27 cellular contexts compared by ENCODE assay signal in the genomic region with DNA sequence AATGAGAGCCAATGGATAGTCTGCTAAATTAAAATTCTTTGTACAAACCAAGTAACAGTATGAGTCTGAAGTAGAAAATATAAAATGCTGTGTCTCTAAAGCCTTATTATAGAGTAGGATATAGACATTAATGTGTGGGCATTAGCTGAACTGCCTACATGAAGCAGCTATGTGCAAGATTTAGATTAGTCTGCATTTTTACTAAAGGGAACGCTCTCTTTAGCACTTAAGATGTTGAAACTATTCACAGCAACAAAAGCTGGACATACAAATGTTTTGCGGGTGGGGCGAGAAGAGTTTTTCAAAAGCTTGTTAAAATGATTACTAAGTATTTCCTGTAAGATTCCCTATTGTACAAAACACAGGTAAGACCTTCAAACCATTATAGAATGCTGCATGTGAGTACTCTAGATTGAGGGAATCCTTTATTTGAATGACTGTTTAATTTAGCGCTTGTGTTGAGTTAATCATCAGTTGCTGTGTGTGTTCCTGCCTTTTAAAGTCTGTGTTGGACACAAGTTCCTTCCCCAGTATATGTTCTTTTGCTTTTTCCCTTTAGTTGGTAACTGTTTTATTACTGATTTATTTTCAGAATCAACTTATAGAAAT.
A peak's percentile ranks its signal among the peaks of the same experiment; 100 is the strongest.
DNase-seq lines count a peak whose midpoint lies in the region; ATAC-seq and TF ChIP-seq lines count a peak whose summit lies in the region.
"Had no signal": no experiment of that assay in that cellular context is flagged by ENCODE, and none has a peak within 500 bp of the region (broad histone marks: within the 10 kb centered on the region; RNA-seq: fewer than 3 reads in every experiment).

No MANE protein-coding gene starts in this region.

- no peaks in the 10 kb centered on the region for H3K27me3 Mint-ChIP-seq in activated CD8-positive, alpha-beta memory T cell treated with anti-CD3 and anti-CD28 coated beads, Interleukin-2, amount 10 ng/mL, durations not matched to agents 7 days and 5 days
- H3K27me3 Mint-ChIP-seq in CD8-positive, alpha-beta memory T cell = no peaks in the 10 kb centered on the region
- no peaks in the 10 kb centered on the region for H3K27me3 Mint-ChIP-seq in activated CD8-positive, alpha-beta T cell treated with anti-CD3 and anti-CD28 coated beads for 36 hours
- H3K27me3 Mint-ChIP-seq: type B pancreatic cell had no signal

- no peaks in the 10 kb centered on the region for H3K27me3 ChIP-seq in CD8-positive, alpha-beta memory T cell (ENCODE audit: insufficient read depth, low read length, poor library complexity, severe bottlenecking)
- no peaks in the 10 kb centered on the region for H3K27me3 ChIP-seq in esophagus squamous epithelium
- H3K27me3 ChIP-seq: gastrocnemius medialis had no signal

- no peak for TF ChIP-seq POLR2A in esophagus squamous epithelium (IDR thresholded peaks at IDR 0.05)

- POLR2A ChIA-PET in CD8-positive, alpha-beta memory T cell (lab: Charles Lee) = no interaction called here
- POLR2A ChIA-PET in activated CD8-positive, alpha-beta T cell treated with anti-CD3 and anti-CD28 coated beads for 36 hours (lab: Charles Lee) = interaction anchor here (0.6 to 1.1 kb wide), 2 partner anchors 9 to 109 kb away, joined by 3 read pairs; no protein-coding TSS in a partner anchor

- H3K9me3 ChIP-seq in CD8-positive, alpha-beta memory T cell (ENCODE audit: low read length) = no peaks in the 10 kb centered on the region
- no peaks in the 10 kb centered on the region for H3K9me3 ChIP-seq in esophagus squamous epithelium
- H3K9me3 ChIP-seq: gastrocnemius medialis, lower lobe of right lung had no signal

- no peaks in the 10 kb centered on the region for H3K4me1 ChIP-seq in CD8-positive, alpha-beta memory T cell (ENCODE audit: insufficient read depth, low read length)
- peaks cover 0 to 69% (median 13%) of the 10 kb centered on the region in 3 donors for H3K4me1 ChIP-seq in esophagus squamous epithelium
- H3K4me1 ChIP-seq: lower lobe of right lung had no signal

- intact Hi-C loops in activated CD8-positive, alpha-beta T cell treated with anti-CD3 and anti-CD28 coated beads for 36 hours (cut with micrococcal nuclease) = no loop called here
- intact Hi-C loops in esophagus squamous epithelium (cut with DNase I) = no loop called here

- DNase-seq in activated CD8-positive, alpha-beta memory T cell treated with anti-CD3 and anti-CD28 coated beads, Interleukin-2, amount 10 ng/mL, durations not matched to agents 7 days and 5 days = no peak
- DNase-seq in activated CD8-positive, alpha-beta memory T cell treated with anti-CD3 and anti-CD28 coated beads, Interleukin-2, amount 50 U/mL, for 48 hours = no peak
- no peak for DNase-seq in CD8-positive, alpha-beta memory T cell
- DNase-seq in activated CD8-positive, alpha-beta T cell treated with anti-CD3 and anti-CD28 coated beads for 36 hours = no peak
- DNase-seq in esophagus squamous epithelium (lab: John Stamatoyannopoulos, UW) (no peak), GM13976 (ENCODE audit: low spot score) (no peak)
- DNase-seq: activated CD4-positive, alpha-beta T cell treated with anti-CD3 and anti-CD28 coated beads, Interleukin-2, amount 50 U/mL, for 48 hours; activated CD4-positive, CD25-positive, alpha-beta regulatory T cell treated with anti-CD3 and anti-CD28 coated beads, Interleukin-2, amount 50 U/mL, for 72 hours; activated effector memory CD4-positive, alpha-beta T cell treated with anti-CD3 and anti-CD28 coated beads, Interleukin-2, amount 50 U/mL, for 16 hours; dermis blood vessel endothelial cell; gastrocnemius medialis; H9; lower lobe of right lung; MV-4-11; NCI-H1436; NCI-H2081 treated with DMSO at 0.1 percent for 48 hours; NCI-H345; Right ventricle myocardium superior; stimulated activated CD4-positive, alpha-beta T cell treated with anti-CD3 and anti-CD28 coated beads, Interleukin-15, amount 100 ng/mL, for 24 hours; substantia nigra had no signal

- 53 to 71% methylated on average over 4 of the region's 4 CpGs for WGBS in esophagus squamous epithelium, 2 donors

- no peak overlapping the region for H3K27ac ChIP-seq in CD8-positive, alpha-beta memory T cell (ENCODE audit: low read depth, low read length)
- H3K27ac ChIP-seq in esophagus squamous epithelium = peak overlapping the region; percentile 47 to 85 (median 73)
- H3K27ac ChIP-seq: lower lobe of right lung had no signal

- H3K27ac Mint-ChIP-seq in activated CD8-positive, alpha-beta memory T cell treated with anti-CD3 and anti-CD28 coated beads, Interleukin-2, amount 10 ng/mL, durations not matched to agents 7 days and 5 days = peak overlapping the region; percentile 27
- peak overlapping the region in 5 of 8 donors; percentile 1 to 82 (median 46) for H3K27ac Mint-ChIP-seq in CD8-positive, alpha-beta memory T cell
- H3K27ac Mint-ChIP-seq in activated CD8-positive, alpha-beta T cell treated with anti-CD3 and anti-CD28 coated beads for 36 hours = peak overlapping the region; percentile 17
- H3K27ac Mint-ChIP-seq: H9; nephron; stimulated activated effector memory CD8-positive, alpha-beta T cell treated with anti-CD3 and anti-CD28 coated beads, Interleukin-12 subunit alpha, Interleukin-12 subunit beta, amount 100 ng/mL, for 72 hours; type B pancreatic cell had no signal

- no peak overlapping the region for H3K4me3 ChIP-seq in CD8-positive, alpha-beta memory T cell (ENCODE audit: low read length)
- peak overlapping the region in 3 of 4 donors; percentile 2 to 33 (median 24) for H3K4me3 ChIP-seq in esophagus squamous epithelium
- H3K4me3 ChIP-seq: gastrocnemius medialis, lower lobe of right lung had no signal

- ATAC-seq in activated CD8-positive, alpha-beta memory T cell treated with anti-CD3 and anti-CD28 coated beads, Interleukin-2, amount 10 ng/mL, durations not matched to agents 7 days and 5 days = no peak
- ATAC-seq in activated CD8-positive, alpha-beta T cell treated with anti-CD3 and anti-CD28 coated beads for 36 hours = no peak
- no peak for ATAC-seq in HG02938 (IDR thresholded peaks at IDR 0.05; ENCODE audit: unreplicated experiment)
- no peak for ATAC-seq in HG02759 (IDR thresholded peaks at IDR 0.05; ENCODE audit: unreplicated experiment)
- ATAC-seq: gastrocnemius medialis; Panc1; SK-N-SH treated with all-trans-retinoic acid at 6 μM for 48 hours; stimulated activated effector memory CD8-positive, alpha-beta T cell treated with anti-CD3 and anti-CD28 coated beads, Interleukin-12 subunit alpha, Interleukin-12 subunit beta, amount 100 ng/mL, for 72 hours had no signal

- no peak for TF ChIP-seq CTCF in activated CD8-positive, alpha-beta T cell treated with anti-CD3 and anti-CD28 coated beads for 36 hours (IDR thresholded peaks at IDR 0.05)
- TF ChIP-seq CTCF in esophagus squamous epithelium (IDR thresholded peaks at IDR 0.05) (no peak), GM13976 (IDR thresholded peaks at IDR 0.05; ENCODE audit: borderline replicate concordance, control extremely low read depth, extremely low read depth, insufficient read depth, missing control alignments) (no peak)

- H3K36me3 Mint-ChIP-seq in activated CD8-positive, alpha-beta memory T cell treated with anti-CD3 and anti-CD28 coated beads, Interleukin-2, amount 10 ng/mL, durations not matched to agents 7 days and 5 days = peaks cover 47% of the 10 kb centered on the region
- H3K36me3 Mint-ChIP-seq in CD8-positive, alpha-beta memory T cell = peaks cover 0 to 85% (median 15%) of the 10 kb centered on the region in 3 donors
- peaks cover 23% of the 10 kb centered on the region for H3K36me3 Mint-ChIP-seq in activated CD8-positive, alpha-beta T cell treated with anti-CD3 and anti-CD28 coated beads for 36 hours (ENCODE audit: low read depth)

- in situ Hi-C loops in GM13976 (cut with MboI; ENCODE audit: low sequenced_read_pairs, unreplicated experiment) = no loop called here

- H3K36me3 ChIP-seq in CD8-positive, alpha-beta memory T cell (ENCODE audit: insufficient read depth, low read length) = peaks cover 51% of the 10 kb centered on the region
- H3K36me3 ChIP-seq in esophagus squamous epithelium = peaks cover 4 to 97% (median 13%) of the 10 kb centered on the region in 3 donors

- H3K4me1 Mint-ChIP-seq in activated CD8-positive, alpha-beta memory T cell treated with anti-CD3 and anti-CD28 coated beads, Interleukin-2, amount 10 ng/mL, durations not matched to agents 7 days and 5 days = peaks cover 21% of the 10 kb centered on the region
- H3K4me1 Mint-ChIP-seq in CD8-positive, alpha-beta memory T cell = peaks cover 16 to 43% (median 19%) of the 10 kb centered on the region in 3 donors
- peaks cover 4% of the 10 kb centered on the region for H3K4me1 Mint-ChIP-seq in activated CD8-positive, alpha-beta T cell treated with anti-CD3 and anti-CD28 coated beads for 36 hours (ENCODE audit: low read depth)
- H3K4me1 Mint-ChIP-seq: H9; nephron; stimulated activated effector memory CD8-positive, alpha-beta T cell treated with anti-CD3 and anti-CD28 coated beads, Interleukin-12 subunit alpha, Interleukin-12 subunit beta, amount 100 ng/mL, for 72 hours had no signal

- no peaks in the 10 kb centered on the region for H3K9me3 Mint-ChIP-seq in activated CD8-positive, alpha-beta memory T cell treated with anti-CD3 and anti-CD28 coated beads, Interleukin-2, amount 10 ng/mL, durations not matched to agents 7 days and 5 days (ENCODE audit: low read depth)
- no peaks in the 10 kb centered on the region for H3K9me3 Mint-ChIP-seq in CD8-positive, alpha-beta memory T cell
- no peaks in the 10 kb centered on the region for H3K9me3 Mint-ChIP-seq in activated CD8-positive, alpha-beta T cell treated with anti-CD3 and anti-CD28 coated beads for 36 hours
- H3K9me3 Mint-ChIP-seq: H9; nephron; stimulated activated effector memory CD8-positive, alpha-beta T cell treated with anti-CD3 and anti-CD28 coated beads, Interleukin-12 subunit alpha, Interleukin-12 subunit beta, amount 100 ng/mL, for 72 hours; type B pancreatic cell had no signal

- CTCF ChIA-PET in activated CD8-positive, alpha-beta memory T cell treated with anti-CD3 and anti-CD28 coated beads, Interleukin-2, amount 10 ng/mL, durations not matched to agents 7 days and 5 days (lab: Charles Lee) = interaction anchor here (1.4 to 1.5 kb wide), 2 partner anchors 11 to 67 kb away, joined by 3 to 4 read pairs; no protein-coding TSS in a partner anchor
- CTCF ChIA-PET in CD8-positive, alpha-beta memory T cell (lab: Charles Lee) = interaction anchor here (1.6 kb wide), 1 partner anchor 87 kb away, joined by 3 read pairs; a partner anchor contains a TSS
- CTCF ChIA-PET in activated CD8-positive, alpha-beta T cell treated with anti-CD3 and anti-CD28 coated beads for 36 hours (lab: Charles Lee) = interaction anchor here (1.1 to 1.4 kb wide), 5 partner anchors 9 to 286 kb away, joined by 3 to 5 read pairs (median 4); no protein-coding TSS in a partner anchor

- H3K4me3 Mint-ChIP-seq in activated CD8-positive, alpha-beta memory T cell treated with anti-CD3 and anti-CD28 coated beads, Interleukin-2, amount 10 ng/mL, durations not matched to agents 7 days and 5 days = no peak overlapping the region
- no peak overlapping the region for H3K4me3 Mint-ChIP-seq in CD8-positive, alpha-beta memory T cell
- no peak overlapping the region for H3K4me3 Mint-ChIP-seq in activated CD8-positive, alpha-beta T cell treated with anti-CD3 and anti-CD28 coated beads for 36 hours
- H3K4me3 Mint-ChIP-seq: H9; nephron; stimulated activated effector memory CD8-positive, alpha-beta T cell treated with anti-CD3 and anti-CD28 coated beads, Interleukin-12 subunit alpha, Interleukin-12 subunit beta, amount 100 ng/mL, for 72 hours; type B pancreatic cell had no signal
